In genomic region chr7:27576360-27576944, GRCh38 we compare ENCODE assay signal across 8 cellular contexts.
DNase-seq lines count a peak whose midpoint lies in the region; ATAC-seq and TF ChIP-seq lines count a peak whose summit lies in the region.

No MANE protein-coding gene starts in this region.

- H3K27me3 Mint-ChIP-seq in neural crest cell (ENCODE audit: low read depth) = no peaks in the 10 kb centered on the region
- no peaks in the 10 kb centered on the region for H3K27me3 Mint-ChIP-seq in activated naive CD8-positive, alpha-beta T cell treated with anti-CD3 and anti-CD28 coated beads for 36 hours

- no peaks in the 10 kb centered on the region for H3K9me3 Mint-ChIP-seq in neural crest cell
- H3K9me3 Mint-ChIP-seq in activated naive CD8-positive, alpha-beta T cell treated with anti-CD3 and anti-CD28 coated beads for 36 hours = peaks cover 1% of the 10 kb centered on the region

- peak; percentile 61 for ATAC-seq in esophagus mucosa

- H3K27ac Mint-ChIP-seq in neural crest cell (ENCODE audit: unreplicated experiment) = no peak overlapping the region
- no peak overlapping the region for H3K27ac Mint-ChIP-seq in activated naive CD8-positive, alpha-beta T cell treated with anti-CD3 and anti-CD28 coated beads for 36 hours

- no peak overlapping the region for H3K4me3 Mint-ChIP-seq in neural crest cell
- H3K4me3 Mint-ChIP-seq in activated naive CD8-positive, alpha-beta T cell treated with anti-CD3 and anti-CD28 coated beads for 36 hours = no peak overlapping the region

- peaks cover 4% of the 10 kb centered on the region for H3K36me3 Mint-ChIP-seq in neural crest cell (ENCODE audit: low read depth)
- no peaks in the 10 kb centered on the region for H3K36me3 Mint-ChIP-seq in activated naive CD8-positive, alpha-beta T cell treated with anti-CD3 and anti-CD28 coated beads for 36 hours

- H3K4me1 Mint-ChIP-seq in neural crest cell = peaks cover 6% of the 10 kb centered on the region
- no peaks in the 10 kb centered on the region for H3K4me1 Mint-ChIP-seq in activated naive CD8-positive, alpha-beta T cell treated with anti-CD3 and anti-CD28 coated beads for 36 hours

- DNase-seq in DMS 273 (lab: John Stamatoyannopoulos, UW; ENCODE audit: unreplicated experiment) = peak; percentile 77
- DNase-seq in LHCN-M2 (ENCODE audit: low read depth) = peak; percentile 56
- DNase-seq in RKO (ENCODE audit: low spot score) = peak; percentile 61
- no peak for DNase-seq in neural crest cell (ENCODE audit: low read depth, low spot score)
- DNase-seq in hepatic stellate cell (ENCODE audit: low spot score) = no peak
- DNase-seq in stimulated activated CD4-positive, alpha-beta T cell treated with anti-CD3 and anti-CD28 coated beads, Interleukin-4, amount 100 ng/mL, for 1 hour = no peak
- DNase-seq in activated naive CD8-positive, alpha-beta T cell treated with anti-CD3 and anti-CD28 coated beads for 36 hours = no peak

- peak; percentile 79 for TF ChIP-seq CTCF in neural crest cell (conservative IDR thresholded peaks at IDR 0.05)

Comparison
In these comparisons a context has a peak if more than half of its experiments do, and no peak if none do; other contexts are left out.
1. DNase-seq: peak in DMS 273 (single experiment), LHCN-M2 (single experiment) and RKO (single experiment); none in neural crest cell (single experiment), hepatic stellate cell (single experiment), stimulated activated CD4-positive, alpha-beta T cell treated with anti-CD3 and anti-CD28 coated beads, Interleukin-4, amount 100 ng/mL, for 1 hour (single experiment) and activated naive CD8-positive, alpha-beta T cell treated with anti-CD3 and anti-CD28 coated beads for 36 hours (single experiment).